Comparison of ENCODE assay signal across 12 cellular contexts in the genomic region with DNA sequence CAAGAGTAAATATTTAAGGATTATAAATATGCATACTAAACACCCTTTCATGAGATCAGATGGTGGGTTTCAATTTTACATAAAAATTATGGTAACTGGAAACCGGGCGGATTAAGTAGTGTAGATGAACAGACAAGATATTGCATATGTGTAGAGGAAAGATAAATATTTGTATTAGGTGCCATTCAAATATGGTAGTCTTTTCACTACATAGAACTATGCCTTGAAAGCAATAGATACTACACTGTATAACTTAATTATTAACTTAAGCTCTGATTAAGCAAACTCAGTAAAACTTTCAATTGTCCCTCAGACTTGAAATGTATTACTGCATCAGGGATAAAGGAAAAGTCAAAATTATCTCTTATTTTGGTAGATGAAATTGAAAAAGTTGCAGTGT. TPM values are rescaled to one million over a fixed set of nuclear protein-coding genes. Genes with fewer than 3 reads are reported as not detected.
DNase-seq lines count a peak whose midpoint lies in the region; ATAC-seq and TF ChIP-seq lines count a peak whose summit lies in the region.
"Had no signal": no experiment of that assay in that cellular context is flagged by ENCODE, and none has a peak within 500 bp of the region (broad histone marks: within the 10 kb centered on the region; RNA-seq: fewer than 3 reads in every experiment).

No MANE protein-coding gene starts in this region.

- intact Hi-C loops in heart left ventricle (cut with DNase I), result loop anchor here in 4 of 10 donors (2.0 to 10.0 kb wide), 4 partner anchors 60 to 608 kb away; a partner anchor contains a TSS
- intact Hi-C loops in left cardiac atrium (cut with DNase I), result loop anchor here (2.0 to 10.0 kb wide), 2 partner anchors 58 to 60 kb away; no protein-coding TSS in a partner anchor

- H3K9me3 ChIP-seq in heart left ventricle (no peaks in the 10 kb centered on the region), muscle layer of duodenum (ENCODE audit: control insufficient read depth in 1 of 2, low read length in 2 of 2) (no peaks in the 10 kb centered on the region)
- H3K9me3 ChIP-seq: upper lobe of left lung had no signal

- WGBS in heart left ventricle, 4 donors, result 34 to 61% (median 57%) methylated on average over 2 of the region's 2 CpGs

- peaks cover 3% of the 10 kb centered on the region for H3K27me3 Mint-ChIP-seq in type B pancreatic cell

- peaks cover 5% of the 10 kb centered on the region for H3K36me3 Mint-ChIP-seq in type B pancreatic cell

- peak overlapping the region in 5 of 12 donors; percentile 58 to 95 (median 85) for H3K27ac ChIP-seq in heart left ventricle
- no peak overlapping the region for H3K27ac ChIP-seq in coronary artery
- peak overlapping the region; percentile 74 for H3K27ac ChIP-seq in muscle layer of duodenum (ENCODE audit: low read length)

- H3K36me3 ChIP-seq in heart left ventricle (peaks cover 0 to 27% (median 16%) of the 10 kb centered on the region in 9 donors), muscle layer of duodenum (ENCODE audit: control insufficient read depth in 1 of 2, insufficient read depth in 2 of 2, low read length in 2 of 2) (peaks cover 11 to 14% of the 10 kb centered on the region in 2 donors)

- TF ChIP-seq CTCF in heart left ventricle (IDR thresholded peaks at IDR 0.05), result no peak
- no peak for TF ChIP-seq CTCF in coronary artery (IDR thresholded peaks at IDR 0.05)
- no peak for TF ChIP-seq CTCF in type B pancreatic cell (conservative IDR thresholded peaks at IDR 0.05)

- H3K27me3 ChIP-seq in heart left ventricle (peaks cover 0 to 65% (median 0%) of the 10 kb centered on the region in 9 donors), muscle layer of duodenum (ENCODE audit: low read depth, low read length) (no peaks in the 10 kb centered on the region)

- DNase-seq in heart left ventricle (no peak), left cardiac atrium (no peak), coronary artery (ENCODE audit: low spot score) (no peak), type B pancreatic cell (ENCODE audit: extremely low spot score, unreplicated experiment) (no peak), ecto neural progenitor cell (ENCODE audit: low spot score) (no peak), Kasumi-1 (lab: John Stamatoyannopoulos, UW) (no peak)
- DNase-seq: effector memory CD8-positive, alpha-beta T cell; EL; NCI-H446 treated with DMSO at 0.1 percent for 48 hours; upper lobe of left lung had no signal

- ATAC-seq in heart left ventricle, result no peak
- ATAC-seq in left cardiac atrium, result no peak
- no peak for ATAC-seq in HG02678 (IDR thresholded peaks at IDR 0.05; ENCODE audit: unreplicated experiment)
- ATAC-seq: effector memory CD8-positive, alpha-beta T cell had no signal

- H3K4me1 Mint-ChIP-seq in type B pancreatic cell (ENCODE audit: unreplicated experiment), result peaks cover 31% of the 10 kb centered on the region

- TF ChIP-seq POLR2A in heart left ventricle (IDR thresholded peaks at IDR 0.05), result no peak

- H3K27ac Mint-ChIP-seq in type B pancreatic cell, result peak overlapping the region; percentile 99
- H3K27ac Mint-ChIP-seq: effector memory CD8-positive, alpha-beta T cell had no signal

- H3K4me3 ChIP-seq in heart left ventricle (peak overlapping the region in 8 of 12 donors; percentile 69 to 91 (median 78)), coronary artery (peak overlapping the region; percentile 20), muscle layer of duodenum (ENCODE audit: low read depth in 1 of 2, low read length in 2 of 2) (peak overlapping the region in 1 of 2 donors; percentile 91)

- peaks cover 11 to 67% (median 48%) of the 10 kb centered on the region in 12 donors for H3K4me1 ChIP-seq in heart left ventricle
- peaks cover 24 to 26% of the 10 kb centered on the region in 2 donors for H3K4me1 ChIP-seq in muscle layer of duodenum (ENCODE audit: control insufficient read depth in 1 of 2, insufficient read depth in 2 of 2, low read length in 2 of 2)

- peak overlapping the region; percentile 96 for H3K4me3 Mint-ChIP-seq in type B pancreatic cell
- H3K4me3 Mint-ChIP-seq: effector memory CD8-positive, alpha-beta T cell had no signal

- H3K9me3 Mint-ChIP-seq in type B pancreatic cell, result no peaks in the 10 kb centered on the region
- H3K9me3 Mint-ChIP-seq: effector memory CD8-positive, alpha-beta T cell had no signal

RNA-seq across cellular contexts. Expression of a gene that starts 1.9 kb away (rescaled TPM):
- total RNA-seq in heart left ventricle, result 10 to 100 TPM; 21.1 to 68.3 (median 34.2) TPM
- 10 to 100 TPM in 1 of 2 donors, 1 to 10 TPM in 1; 9.4 to 12.2 TPM for polyA plus RNA-seq in heart left ventricle
- 10 to 100 TPM; 33.5 to 35.0 TPM for total RNA-seq in left cardiac atrium
- total RNA-seq in type B pancreatic cell (ENCODE audit: low replicate concordance), result 19.6 and 21.4 TPM in 2 replicates

RNA-seq across cellular contexts. Expression of a gene that starts 10.0 kb away (rescaled TPM):
- total RNA-seq in heart left ventricle (10 to 100 TPM; 36.8 to 62.7 (median 44.7) TPM), left cardiac atrium (10 to 100 TPM; 38.0 to 41.4 TPM), type B pancreatic cell (ENCODE audit: low replicate concordance) (58.5 and 90.0 TPM in 2 replicates)
- 10 to 100 TPM; 27.6 to 38.3 TPM for polyA plus RNA-seq in heart left ventricle
